10 cellular contexts compared by ENCODE assay signal in genomic region chr6:11366934-11367637, GRCh38.
DNase-seq lines count a peak whose midpoint lies in the region; ATAC-seq, FAIRE-seq and TF ChIP-seq lines count a peak whose summit lies in the region.
"Had no signal": no experiment of that assay in that cellular context is flagged by ENCODE, and none has a peak within 500 bp of the region (broad histone marks: within the 10 kb centered on the region; RNA-seq: fewer than 3 reads in every experiment).

No MANE protein-coding gene starts in this region.

- peak overlapping the region; percentile 83 for H3K27ac Mint-ChIP-seq in activated naive CD8-positive, alpha-beta T cell treated with anti-CD3 and anti-CD28 coated beads, Interleukin-2, amount 10 ng/mL, durations not matched to agents 7 days and 5 days

- no peak for TF ChIP-seq POLR2A in adrenal gland (IDR thresholded peaks at IDR 0.05)

- POLR2A ChIA-PET in activated naive CD8-positive, alpha-beta T cell treated with anti-CD3 and anti-CD28 coated beads, Interleukin-2, amount 10 ng/mL, durations not matched to agents 7 days and 5 days (lab: Charles Lee): interaction anchor here (1.2 to 3.7 kb wide), 6 partner anchors 11 to 198 kb away, joined by 3 to 14 read pairs (median 5); no protein-coding TSS in a partner anchor

- H3K9me3 ChIP-seq in right cardiac atrium (ENCODE audit: control insufficient read depth, low read length) (no peaks in the 10 kb centered on the region), lower lobe of right lung (no peaks in the 10 kb centered on the region), small intestine (ENCODE audit: control insufficient read depth, low read depth) (no peaks in the 10 kb centered on the region), adrenal gland (replicated peaks in 1 of 3) (no peaks in the 10 kb centered on the region)

- WGBS in right cardiac atrium: 60% methylated on average over 4 of the region's 4 CpGs
- WGBS in small intestine, 3 donors: 51 to 61% (median 59%) methylated on average over 4 of the region's 4 CpGs
- WGBS in adrenal gland, 4 donors: 62 to 73% (median 67%) methylated on average over 4 of the region's 4 CpGs

- peaks cover 59% of the 10 kb centered on the region for H3K4me1 Mint-ChIP-seq in activated naive CD8-positive, alpha-beta T cell treated with anti-CD3 and anti-CD28 coated beads, Interleukin-2, amount 10 ng/mL, durations not matched to agents 7 days and 5 days

- ATAC-seq in right cardiac atrium (no peak), left ventricle myocardium superior (no peak), lower lobe of right lung (no peak), HG03521 (IDR thresholded peaks at IDR 0.05; ENCODE audit: unreplicated experiment) (no peak)
- ATAC-seq in activated naive CD8-positive, alpha-beta T cell treated with anti-CD3 and anti-CD28 coated beads, Interleukin-2, amount 10 ng/mL, durations not matched to agents 7 days and 5 days (ENCODE audit: low read depth): peak; percentile 39
- ATAC-seq: HCT116 had no signal

- intact Hi-C loops in right cardiac atrium (cut with DNase I): loop anchor here in 1 of 4 donors (10.0 kb wide), 1 partner anchor 68 kb away; no protein-coding TSS in a partner anchor
- intact Hi-C loops in left ventricle myocardium superior (cut with micrococcal nuclease): loop anchor here (10.0 kb wide), 1 partner anchor 142 kb away; no protein-coding TSS in a partner anchor
- intact Hi-C loops in lower lobe of right lung (cut with DNase I): no loop called here
- intact Hi-C loops in adrenal gland (cut with DNase I): no loop called here

- no peaks in the 10 kb centered on the region for H3K36me3 ChIP-seq in lower lobe of right lung
- no peaks in the 10 kb centered on the region for H3K36me3 ChIP-seq in small intestine (ENCODE audit: control insufficient read depth in 2 of 2, insufficient read depth in 2 of 2, low read length in 2 of 2)
- H3K36me3 ChIP-seq in adrenal gland (replicated peaks in 1 of 2): no peaks in the 10 kb centered on the region

- H3K4me3 ChIP-seq in right cardiac atrium (ENCODE audit: low read length): no peak overlapping the region
- H3K4me3 ChIP-seq in lower lobe of right lung: no peak overlapping the region
- H3K4me3 ChIP-seq in small intestine (ENCODE audit: low read depth in 1 of 2, low read length in 2 of 2): no peak overlapping the region
- H3K4me3 ChIP-seq in adrenal gland: no peak overlapping the region

- no peak for FAIRE-seq in small intestine (lab: Jason Lieb, UNC)

- H3K9me3 Mint-ChIP-seq in activated naive CD8-positive, alpha-beta T cell treated with anti-CD3 and anti-CD28 coated beads, Interleukin-2, amount 10 ng/mL, durations not matched to agents 7 days and 5 days: no peaks in the 10 kb centered on the region

- TF ChIP-seq CTCF in lower lobe of right lung (IDR thresholded peaks at IDR 0.05): no peak
- no peak for TF ChIP-seq CTCF in adrenal gland (IDR thresholded peaks at IDR 0.05)

- DNase-seq in right cardiac atrium (no peak), left ventricle myocardium superior (no peak), lower lobe of right lung (no peak), small intestine (no peak), adrenal gland (no peak), UCSD-AML1 (lab: John Stamatoyannopoulos, UW; ENCODE audit: unreplicated experiment) (no peak)
- DNase-seq in activated naive CD8-positive, alpha-beta T cell treated with anti-CD3 and anti-CD28 coated beads, Interleukin-2, amount 10 ng/mL, durations not matched to agents 7 days and 5 days: no peak
- DNase-seq: NCI-H187 treated with DMSO at 0.1 percent for 48 hours had no signal

- H3K27me3 ChIP-seq in right cardiac atrium (ENCODE audit: control insufficient read depth, insufficient read depth) (no peaks in the 10 kb centered on the region), lower lobe of right lung (ENCODE audit: low read depth) (no peaks in the 10 kb centered on the region), small intestine (ENCODE audit: control insufficient read depth in 2 of 2, insufficient read depth in 2 of 2, low read length in 2 of 2) (no peaks in the 10 kb centered on the region), adrenal gland (no peaks in the 10 kb centered on the region)

- H3K4me1 ChIP-seq in right cardiac atrium (ENCODE audit: control insufficient read depth, insufficient read depth, low read length) (peaks cover 17% of the 10 kb centered on the region), lower lobe of right lung (peaks cover 77% of the 10 kb centered on the region), small intestine (ENCODE audit: control insufficient read depth in 2 of 2, insufficient read depth in 1 of 2, low read depth in 1 of 2, low read length in 1 of 2) (peaks cover 2 to 3% of the 10 kb centered on the region in 2 donors), adrenal gland (replicated peaks in 1 of 2) (no peaks in the 10 kb centered on the region)

- H3K27me3 Mint-ChIP-seq in activated naive CD8-positive, alpha-beta T cell treated with anti-CD3 and anti-CD28 coated beads, Interleukin-2, amount 10 ng/mL, durations not matched to agents 7 days and 5 days: no peaks in the 10 kb centered on the region

- H3K36me3 Mint-ChIP-seq in activated naive CD8-positive, alpha-beta T cell treated with anti-CD3 and anti-CD28 coated beads, Interleukin-2, amount 10 ng/mL, durations not matched to agents 7 days and 5 days: peaks cover 56% of the 10 kb centered on the region

- peak overlapping the region; percentile 44 for H3K4me3 Mint-ChIP-seq in activated naive CD8-positive, alpha-beta T cell treated with anti-CD3 and anti-CD28 coated beads, Interleukin-2, amount 10 ng/mL, durations not matched to agents 7 days and 5 days

- H3K27ac ChIP-seq in right cardiac atrium (ENCODE audit: low read length): peak overlapping the region; percentile 30
- peak overlapping the region; percentile 83 for H3K27ac ChIP-seq in lower lobe of right lung
- H3K27ac ChIP-seq in small intestine (ENCODE audit: low read depth in 1 of 2, low read length in 1 of 2): no peak overlapping the region
- H3K27ac ChIP-seq in adrenal gland: peak overlapping the region in 2 of 5 donors; percentile 2 to 78

Comparison
In these comparisons a context has a peak if more than half of its experiments do, and no peak if none do; other contexts are left out.
1. H3K27ac ChIP-seq: peak in right cardiac atrium (single experiment) and lower lobe of right lung (single experiment); none in small intestine (0 of 2).